Comparison of ENCODE assay signal across 8 cellular contexts in the genomic region with DNA sequence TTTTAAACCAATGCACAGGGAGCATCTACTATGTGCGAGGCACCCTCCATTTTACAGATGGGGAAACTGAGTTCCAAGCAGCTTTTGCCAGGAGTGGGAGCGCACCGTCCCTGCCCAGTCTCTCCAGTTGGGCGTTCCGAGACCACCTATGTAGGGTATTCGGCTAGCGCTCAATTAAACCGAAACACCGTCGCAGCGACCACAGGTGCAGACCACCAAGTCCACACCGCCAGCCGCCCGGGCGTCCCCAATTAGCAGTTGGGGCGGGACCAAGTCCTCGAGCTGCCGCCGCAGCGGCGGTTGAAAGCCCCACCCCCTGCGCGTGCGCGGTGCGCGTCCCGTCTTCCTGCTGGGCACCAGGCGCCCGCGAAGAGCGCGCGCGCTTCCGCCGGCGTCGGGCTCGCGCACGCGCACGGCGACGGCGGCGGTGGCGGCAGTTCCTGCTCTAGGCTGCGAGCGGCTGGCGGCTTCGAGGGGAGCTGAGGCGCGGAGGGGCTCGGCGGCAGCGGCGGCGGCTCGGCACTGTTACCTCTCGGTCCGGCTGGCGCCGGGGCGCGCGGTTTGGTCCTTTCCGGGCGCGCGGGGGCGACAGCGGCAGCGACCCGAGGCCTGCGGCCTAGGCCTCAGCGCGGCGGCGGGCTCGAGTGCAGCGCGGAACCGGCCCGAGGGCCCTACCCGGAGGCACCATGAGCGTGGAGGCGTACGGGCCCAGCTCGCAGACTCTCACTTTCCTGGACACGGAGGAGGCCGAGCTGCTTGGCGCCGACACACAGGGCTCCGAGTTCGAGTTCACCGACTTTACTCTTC. TPM values are rescaled to one million over a fixed set of nuclear protein-coding genes. Genes with fewer than 3 reads are reported as not detected.
A peak's percentile ranks its signal among the peaks of the same experiment; 100 is the strongest.
DNase-seq lines count a peak whose midpoint lies in the region; ATAC-seq and TF ChIP-seq lines count a peak whose summit lies in the region.

TSS of gene UPF1 (plus strand) at position 436 of the 807 bp plus-strand sequence. CDS start at position 687, 251 bp downstream.

- H3K79me2 ChIP-seq in PC-9 (ENCODE audit: low read depth), result peaks cover 45% of the 10 kb centered on the region

- CTCF ChIA-PET in PC-9 (lab: Charles Lee), result interaction anchor here (0.7 kb wide), 1 partner anchor 243 kb away, joined by 3 read pairs; the partner anchor contains the start of gene REX1BD

- H3K9me2 ChIP-seq in PC-9 (ENCODE audit: insufficient read depth), result no peaks in the 10 kb centered on the region

- no peaks in the 10 kb centered on the region for H3K27me3 ChIP-seq in PC-9 (ENCODE audit: insufficient read depth, low read depth)
- no peaks in the 10 kb centered on the region for H3K27me3 ChIP-seq in esophagus squamous epithelium

- H3F3A ChIP-seq in PC-9 (ENCODE audit: insufficient read depth, low read depth), result peaks cover 8% of the 10 kb centered on the region; the same call in 1 of the 2 replicates

- no TSS peak for BruUV-seq in PC-9 (replicated peaks; lab: Mats Ljungman, UMichigan)

- H3K27ac ChIP-seq in PC-9, result peak within 1 kb of the TSS; percentile 7; the same call in 1 of the 2 replicates
- peak within 1 kb of the TSS; percentile 83 to 96 (median 94) for H3K27ac ChIP-seq in esophagus squamous epithelium

- in situ Hi-C loops in KBM-7 (cut with MboI; ENCODE audit: low pct_unique_long_range_greater_than_20kb, low sequenced_read_pairs), result no loop called here

- peaks cover 10% of the 10 kb centered on the region for H3K9me3 ChIP-seq in PC-9 (ENCODE audit: insufficient read depth, low read depth)
- H3K9me3 ChIP-seq in esophagus squamous epithelium, result peaks cover 0 to 9% (median 9%) of the 10 kb centered on the region in 3 donors

- peaks cover 43% of the 10 kb centered on the region for H4K20me1 ChIP-seq in PC-9 (ENCODE audit: insufficient read depth)

- 0% methylated on average over 2 of the region's 98 CpGs; no CpG with 5 or more reads in 1 of the 2 donors for WGBS in esophagus squamous epithelium, 2 donors

- DNase-seq in DMS153 (lab: John Stamatoyannopoulos, UW) (peak; percentile 89), KBM-7 (peak; percentile 92), PC-9 (peak; percentile 80 to 91), esophagus squamous epithelium (lab: John Stamatoyannopoulos, UW) (peak; percentile 55), myocyte (ENCODE audit: low read depth) (peak; percentile 92)
- DNase-seq in activated T-cell treated with anti-CD3 and anti-CD28 coated beads, Interleukin-2, amount 50 U/mL, for 4 hours, result peak; percentile 92
- peak; percentile 93 to 94 for DNase-seq in stimulated activated CD8-positive, alpha-beta memory T cell treated with anti-CD3 and anti-CD28 coated beads, Interleukin-7, amount 100 ng/mL, for 48 hours (ENCODE audit: extremely low read depth in 1 of 2, low read depth in 1 of 2)

- no peak for TF ChIP-seq CTCF in PC-9 (conservative IDR thresholded peaks at IDR 0.05)
- peak in 4 of 6 experiments; percentile 12 to 51 (median 29) for TF ChIP-seq CTCF in esophagus squamous epithelium (IDR thresholded peaks at IDR 0.05)

- peak in 3 of 4 donors; percentile 4 to 88 (median 74) for TF ChIP-seq POLR2A in esophagus squamous epithelium (IDR thresholded peaks at IDR 0.05)

- H3K9me3 Mint-ChIP-seq in activated T-cell treated with anti-CD3 and anti-CD28 coated beads, Interleukin-2, amount 50 U/mL, for 4 hours, result no peaks in the 10 kb centered on the region

- H3K27me3 Mint-ChIP-seq in activated T-cell treated with anti-CD3 and anti-CD28 coated beads, Interleukin-2, amount 50 U/mL, for 4 hours (ENCODE audit: low read depth), result no peaks in the 10 kb centered on the region

- H3K4me1 ChIP-seq in PC-9 (replicated peaks; ENCODE audit: insufficient read depth), result peaks cover 22% of the 10 kb centered on the region
- peaks cover 22 to 46% (median 30%) of the 10 kb centered on the region in 3 donors for H3K4me1 ChIP-seq in esophagus squamous epithelium

- H3K4me1 Mint-ChIP-seq in activated T-cell treated with anti-CD3 and anti-CD28 coated beads, Interleukin-2, amount 50 U/mL, for 4 hours (ENCODE audit: low read depth), result peaks cover 36% of the 10 kb centered on the region

- H3K4me3 Mint-ChIP-seq in activated T-cell treated with anti-CD3 and anti-CD28 coated beads, Interleukin-2, amount 50 U/mL, for 4 hours, result peak within 1 kb of the TSS; percentile 92

- H3K4me3 ChIP-seq in PC-9 (peak within 1 kb of the TSS; percentile 95), esophagus squamous epithelium (peak within 1 kb of the TSS; percentile 59 to 95 (median 92))

- peak; percentile 59 for ATAC-seq in GM21619 (IDR thresholded peaks at IDR 0.05; ENCODE audit: unreplicated experiment)
- ATAC-seq in activated T-cell treated with anti-CD3 and anti-CD28 coated beads, Interleukin-2, amount 50 U/mL, for 4 hours, result peak; percentile 88 to 90

- H3K4me2 ChIP-seq in PC-9, result peak within 1 kb of the TSS; percentile 100

- H2AFZ ChIP-seq in PC-9, result peak within 1 kb of the TSS; percentile 92

- intact Hi-C loops in PC-9 (cut with micrococcal nuclease; ENCODE audit: unreplicated experiment) (loop anchor here (5.0 kb wide), 2 partner anchors 154 to 244 kb away; partner anchors contain the start of gene REX1BD), esophagus squamous epithelium (cut with DNase I) (no loop called here)

- POLR2A ChIA-PET in PC-9 (lab: Charles Lee; ENCODE audit: unreplicated experiment), result interaction anchor here (0.6 to 0.7 kb wide), 2 partner anchors 243 to 314 kb away, joined by 3 read pairs; partner anchors contain the start of gene REX1BD

- H3K36me3 ChIP-seq in PC-9 (ENCODE audit: low read depth) (peaks cover 22% of the 10 kb centered on the region), esophagus squamous epithelium (peaks cover 0 to 17% (median 0%) of the 10 kb centered on the region in 3 donors)

- peaks cover 17% of the 10 kb centered on the region for H3K36me3 Mint-ChIP-seq in activated T-cell treated with anti-CD3 and anti-CD28 coated beads, Interleukin-2, amount 50 U/mL, for 4 hours (ENCODE audit: insufficient read depth)

RNA-seq across cellular contexts. Expression of gene UPF1, which starts in this region (rescaled TPM):
- total RNA-seq in PC-9 (2021) (78.8 and 93.0 TPM in 2 replicates), esophagus squamous epithelium (10 to 100 TPM; 31.6 to 69.7 (median 55.6) TPM), myocyte (47.4 and 63.5 TPM in 2 replicates)
- total RNA-seq in activated T-cell treated with anti-CD3 and anti-CD28 coated beads, Interleukin-2, amount 50 U/mL, for 4 hours, result 100 to 1,000 TPM; 116 to 123 (median 118) TPM
- 47.3 TPM for polyA plus RNA-seq in myocyte (2012)

Comparison
In these comparisons a context has a peak if more than half of its experiments do, and no peak if none do; other contexts are left out.
1. Peak in every context shown above with its lines: DNase-seq, ATAC-seq, H3K4me3 ChIP-seq and H3K27ac ChIP-seq.